11 cellular contexts compared by ENCODE assay signal in genomic region chr1:66335125-66335524, GRCh38.
DNase-seq lines count a peak whose midpoint lies in the region; ATAC-seq and TF ChIP-seq lines count a peak whose summit lies in the region.
"Had no signal": no experiment of that assay in that cellular context is flagged by ENCODE, and none has a peak within 500 bp of the region (broad histone marks: within the 10 kb centered on the region; RNA-seq: fewer than 3 reads in every experiment).

No MANE protein-coding gene starts in this region.

- DNase-seq in CD4-positive, CD25-positive, alpha-beta regulatory T cell = peak in 1 of 3 donors; percentile 59
- DNase-seq in coronary artery (ENCODE audit: low spot score) (no peak), prostate gland (ENCODE audit: low spot score) (no peak), testis (no peak), NCI-H187 (lab: John Stamatoyannopoulos, UW) (no peak)
- DNase-seq: activated CD4-positive, alpha-beta T cell treated with anti-CD3 and anti-CD28 coated beads, Interleukin-2, amount 50 U/mL, for 1 hour; GDM1; ovary had no signal

- peaks cover 6% of the 10 kb centered on the region for H3K36me3 ChIP-seq in CD4-positive, CD25-positive, alpha-beta regulatory T cell (ENCODE audit: control insufficient read depth, insufficient read depth, low read length)
- H3K36me3 ChIP-seq in HUES48 (ENCODE audit: control insufficient read depth, insufficient read depth, low read length) (no peaks in the 10 kb centered on the region; the same call in 1 of the 2 replicates), prostate gland (no peaks in the 10 kb centered on the region), testis (ENCODE audit: low read depth, missing control alignments) (no peaks in the 10 kb centered on the region)
- H3K36me3 ChIP-seq: ovary had no signal

- WGBS in prostate gland = 44% methylated on average over 2 of the region's 2 CpGs
- WGBS in testis, 2 donors = 61 to 63% methylated on average over 2 of the region's 2 CpGs

- no peak overlapping the region for H3K9ac ChIP-seq in HUES48 (ENCODE audit: low read depth, low read length)

- H3K27ac ChIP-seq in CD4-positive, CD25-positive, alpha-beta regulatory T cell (ENCODE audit: insufficient read depth, low read length, poor library complexity, severe bottlenecking) = peak overlapping the region; percentile 95
- H3K27ac ChIP-seq in HUES48 (ENCODE audit: low read depth, low read length) (no peak overlapping the region), coronary artery (peak overlapping the region; percentile 40 to 79), prostate gland (peak overlapping the region; percentile 70 to 88), testis (peak overlapping the region in 1 of 2 donors; percentile 21)
- H3K27ac ChIP-seq: ovary had no signal

- H3K4me1 ChIP-seq in CD4-positive, CD25-positive, alpha-beta regulatory T cell (ENCODE audit: control insufficient read depth, insufficient read depth, low read length, poor library complexity, severe bottlenecking) = peaks cover 68% of the 10 kb centered on the region
- H3K4me1 ChIP-seq in HUES48 (ENCODE audit: control insufficient read depth, insufficient read depth, low read length) (peaks cover 62% of the 10 kb centered on the region), prostate gland (replicated peaks) (peaks cover 4% of the 10 kb centered on the region), testis (no peaks in the 10 kb centered on the region)

- no peak for TF ChIP-seq CTCF in coronary artery (IDR thresholded peaks at IDR 0.05)
- TF ChIP-seq CTCF in prostate gland (IDR thresholded peaks at IDR 0.05) = no peak
- TF ChIP-seq CTCF in testis (IDR thresholded peaks at IDR 0.05) = no peak

- H3K4me3 ChIP-seq in CD4-positive, CD25-positive, alpha-beta regulatory T cell (ENCODE audit: low read depth, low read length) = peak overlapping the region; percentile 99
- H3K4me3 ChIP-seq in HUES48 (ENCODE audit: low read depth, low read length) (peak overlapping the region; percentile 13; the same call in 1 of the 2 replicates), coronary artery (peak overlapping the region; percentile 68), prostate gland (peak overlapping the region; percentile 46 to 49), testis (no peak overlapping the region)
- H3K4me3 ChIP-seq: ovary had no signal

- TF ChIP-seq POLR2A in prostate gland (IDR thresholded peaks at IDR 0.05) = no peak
- no peak for TF ChIP-seq POLR2A in testis (IDR thresholded peaks at IDR 0.05)

- no peak for ATAC-seq in CD4-positive, CD25-positive, alpha-beta regulatory T cell (ENCODE audit: low read depth in 2 of 2)
- ATAC-seq in HG02970 (IDR thresholded peaks at IDR 0.05; ENCODE audit: low FRiP score, unreplicated experiment) (no peak), HG02981 (IDR thresholded peaks at IDR 0.05; ENCODE audit: unreplicated experiment) (no peak)

- H3K27ac Mint-ChIP-seq in CD4-positive, CD25-positive, alpha-beta regulatory T cell = peak overlapping the region; percentile 98 to 100 (median 99)

- H3K36me3 Mint-ChIP-seq in CD4-positive, CD25-positive, alpha-beta regulatory T cell = peaks cover 30% of the 10 kb centered on the region

- no peaks in the 10 kb centered on the region for H3K27me3 Mint-ChIP-seq in CD4-positive, CD25-positive, alpha-beta regulatory T cell

- peak overlapping the region; percentile 92 to 100 (median 98) for H3K4me3 Mint-ChIP-seq in CD4-positive, CD25-positive, alpha-beta regulatory T cell

- intact Hi-C loops in prostate gland (cut with DNase I) (no loop called here), testis (cut with DNase I; ENCODE audit: low total_unique reads) (no loop called here)

- H3K27me3 ChIP-seq in CD4-positive, CD25-positive, alpha-beta regulatory T cell (ENCODE audit: control insufficient read depth, insufficient read depth, low read length) = no peaks in the 10 kb centered on the region
- H3K27me3 ChIP-seq in HUES48 (ENCODE audit: control insufficient read depth, insufficient read depth, low read length) (no peaks in the 10 kb centered on the region), prostate gland (replicated peaks; ENCODE audit: insufficient read depth) (no peaks in the 10 kb centered on the region), testis (no peaks in the 10 kb centered on the region)
- H3K27me3 ChIP-seq: ovary had no signal

- no peaks in the 10 kb centered on the region for H3K9me3 ChIP-seq in CD4-positive, CD25-positive, alpha-beta regulatory T cell (ENCODE audit: control insufficient read depth in 2 of 2, low read length in 2 of 2)
- no peaks in the 10 kb centered on the region for H3K9me3 ChIP-seq in HUES48 (ENCODE audit: control insufficient read depth, insufficient read depth, low read length)
- no peaks in the 10 kb centered on the region for H3K9me3 ChIP-seq in prostate gland
- H3K9me3 ChIP-seq in testis = no peaks in the 10 kb centered on the region
- H3K9me3 ChIP-seq: ovary had no signal

- peaks cover 0 to 5% (median 0%) of the 10 kb centered on the region in 7 donors for H3K9me3 Mint-ChIP-seq in CD4-positive, CD25-positive, alpha-beta regulatory T cell

- H3K4me1 Mint-ChIP-seq in CD4-positive, CD25-positive, alpha-beta regulatory T cell = peaks cover 17 to 57% (median 32%) of the 10 kb centered on the region in 4 donors

Comparison
In these comparisons a context has a peak if more than half of its experiments do, and no peak if none do; other contexts are left out.
1. H3K4me3 ChIP-seq: peak in CD4-positive, CD25-positive, alpha-beta regulatory T cell (single experiment), HUES48 (single experiment), coronary artery (single experiment) and prostate gland (2 of 2); none in testis (0 of 2).